17 cellular contexts compared by ENCODE assay signal in the genomic region with DNA sequence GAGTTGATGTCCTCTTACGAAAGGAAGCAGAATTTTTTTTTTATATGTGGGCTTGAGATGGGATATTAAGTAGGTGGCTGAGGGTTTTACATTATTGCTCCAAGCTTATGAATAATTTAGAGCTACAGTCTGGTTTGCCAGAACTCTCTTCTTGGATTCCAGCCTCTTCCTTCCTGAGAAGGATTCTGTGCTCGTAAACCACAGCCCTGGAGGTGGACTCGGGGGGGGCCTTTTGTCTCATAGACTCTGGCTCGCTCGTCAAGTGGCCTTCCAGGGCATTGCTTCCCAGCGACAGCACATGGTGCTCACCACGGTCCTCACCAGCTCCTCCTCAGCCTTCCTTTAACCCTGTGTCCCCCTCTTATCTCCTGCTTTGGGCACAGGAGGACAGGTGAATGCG. TPM values are rescaled to one million over a fixed set of nuclear protein-coding genes. Genes with fewer than 3 reads are reported as not detected.
DNase-seq lines count a peak whose midpoint lies in the region; ATAC-seq and TF ChIP-seq lines count a peak whose summit lies in the region.
"Had no signal": no experiment of that assay in that cellular context is flagged by ENCODE, and none has a peak within 500 bp of the region (broad histone marks: within the 10 kb centered on the region; RNA-seq: fewer than 3 reads in every experiment).

No MANE protein-coding gene starts in this region.

- CTCF ChIA-PET in Caco-2 (lab: Charles Lee) = no interaction called here

- H3K9me3 ChIP-seq in heart right ventricle (no peaks in the 10 kb centered on the region), right cardiac atrium (ENCODE audit: control insufficient read depth, low read length) (no peaks in the 10 kb centered on the region), Caco-2 (no peaks in the 10 kb centered on the region)

- WGBS in heart right ventricle, 2 donors = 57 to 81% methylated on average over 8 of the region's 8 CpGs
- WGBS in right cardiac atrium = 59% methylated on average over 8 of the region's 8 CpGs

- intact Hi-C loops in heart right ventricle (cut with DNase I) = loop anchor here in 3 of 10 donors (5.0 kb wide), 3 partner anchors 36 to 51 kb away; no protein-coding TSS in a partner anchor
- intact Hi-C loops in right cardiac atrium (cut with DNase I) = no loop called here
- intact Hi-C loops in Caco-2 (cut with micrococcal nuclease; ENCODE audit: unreplicated experiment) = no loop called here

- H3K27ac Mint-ChIP-seq in activated T-helper 17 cell treated with anti-CD3 and anti-CD28 coated beads, Interleukin-2, amount 50 U/mL, for 72 hours = peak overlapping the region; percentile 74
- H3K27ac Mint-ChIP-seq in naive B cell (peak overlapping the region in 4 of 6 donors; percentile 8 to 78 (median 32)), type B pancreatic cell (no peak overlapping the region), Caco-2 (ENCODE audit: unreplicated experiment) (no peak overlapping the region)

- H3K4me1 ChIP-seq in heart right ventricle (peaks cover 4 to 86% (median 61%) of the 10 kb centered on the region in 9 donors), right cardiac atrium (ENCODE audit: control insufficient read depth, insufficient read depth, low read length) (peaks cover 17% of the 10 kb centered on the region), Caco-2 (no peaks in the 10 kb centered on the region)
- H3K4me1 ChIP-seq: foreskin keratinocyte had no signal

- ATAC-seq in heart right ventricle = no peak
- ATAC-seq in right cardiac atrium = no peak
- no peak for ATAC-seq in activated T-helper 17 cell treated with anti-CD3 and anti-CD28 coated beads, Interleukin-2, amount 50 U/mL, for 72 hours (replicated peaks)
- ATAC-seq in naive B cell (ENCODE audit: low read depth in 2 of 2) = no peak
- ATAC-seq in esophagus mucosa = no peak
- ATAC-seq: foreskin keratinocyte, HepG2, SK-N-SH treated with all-trans-retinoic acid at 6 μM for 48 hours had no signal

- H3K9me3 Mint-ChIP-seq in activated T-helper 17 cell treated with anti-CD3 and anti-CD28 coated beads, Interleukin-2, amount 50 U/mL, for 72 hours = no peaks in the 10 kb centered on the region
- no peaks in the 10 kb centered on the region for H3K9me3 Mint-ChIP-seq in naive B cell
- no peaks in the 10 kb centered on the region for H3K9me3 Mint-ChIP-seq in type B pancreatic cell
- H3K9me3 Mint-ChIP-seq in Caco-2 (ENCODE audit: unreplicated experiment) = no peaks in the 10 kb centered on the region

- TF ChIP-seq CTCF in heart right ventricle (IDR thresholded peaks at IDR 0.05) = no peak
- TF ChIP-seq CTCF in type B pancreatic cell (conservative IDR thresholded peaks at IDR 0.05) = no peak
- TF ChIP-seq CTCF in Caco-2 (IDR thresholded peaks at IDR 0.05; ENCODE audit: insufficient read depth in 1 of 2, low read depth in 1 of 2, low read length in 1 of 2, severe bottlenecking in 1 of 2, unreplicated experiment in 1 of 2) = no peak

- H3K36me3 ChIP-seq in heart right ventricle (peaks cover 0 to 30% (median 0%) of the 10 kb centered on the region in 9 donors), Caco-2 (ENCODE audit: control insufficient read depth, insufficient read depth, low read length) (no peaks in the 10 kb centered on the region; the same call in 1 of the 2 replicates)

- DNase-seq in heart right ventricle (no peak), right cardiac atrium (no peak), naive B cell (no peak), type B pancreatic cell (ENCODE audit: extremely low spot score, unreplicated experiment) (peak; percentile 13), Caco-2 (no peak), H4 (ENCODE audit: low spot score) (no peak)
- DNase-seq: activated naive CD4-positive, alpha-beta T cell treated with Interleukin-2 at 50 U/mL for 16 hours; foreskin keratinocyte; NCI-H2029; NCI-H510A treated with DMSO at 0.1 percent for 48 hours; stimulated activated CD4-positive, alpha-beta T cell treated with anti-CD3 and anti-CD28 coated beads, Interleukin-4, amount 100 ng/mL, for 24 hours had no signal

- H3K4me3 ChIP-seq in heart right ventricle (no peak overlapping the region), right cardiac atrium (ENCODE audit: low read length) (no peak overlapping the region), Caco-2 (ENCODE audit: low read depth, low read length) (no peak overlapping the region)
- H3K4me3 ChIP-seq: lung had no signal

- no peak overlapping the region for H3K4me3 Mint-ChIP-seq in activated T-helper 17 cell treated with anti-CD3 and anti-CD28 coated beads, Interleukin-2, amount 50 U/mL, for 72 hours
- H3K4me3 Mint-ChIP-seq in naive B cell (peak overlapping the region in 1 of 8 donors; percentile 77), type B pancreatic cell (no peak overlapping the region), Caco-2 (ENCODE audit: unreplicated experiment) (no peak overlapping the region)

- no TSS peak for BruUV-seq in Caco-2 (replicated peaks; lab: Mats Ljungman, UMichigan)

- H3K27me3 ChIP-seq in heart right ventricle = no peaks in the 10 kb centered on the region
- no peaks in the 10 kb centered on the region for H3K27me3 ChIP-seq in right cardiac atrium (ENCODE audit: control insufficient read depth, insufficient read depth)
- no peaks in the 10 kb centered on the region for H3K27me3 ChIP-seq in Caco-2 (replicated peaks; ENCODE audit: control insufficient read depth, insufficient read depth, low read length)
- H3K27me3 ChIP-seq: foreskin keratinocyte had no signal

- H3K27me3 Mint-ChIP-seq in activated T-helper 17 cell treated with anti-CD3 and anti-CD28 coated beads, Interleukin-2, amount 50 U/mL, for 72 hours = no peaks in the 10 kb centered on the region
- H3K27me3 Mint-ChIP-seq in naive B cell = no peaks in the 10 kb centered on the region
- no peaks in the 10 kb centered on the region for H3K27me3 Mint-ChIP-seq in type B pancreatic cell
- no peaks in the 10 kb centered on the region for H3K27me3 Mint-ChIP-seq in Caco-2 (ENCODE audit: insufficient read depth, unreplicated experiment)

- peaks cover 20% of the 10 kb centered on the region for H3K4me1 Mint-ChIP-seq in activated T-helper 17 cell treated with anti-CD3 and anti-CD28 coated beads, Interleukin-2, amount 50 U/mL, for 72 hours
- H3K4me1 Mint-ChIP-seq in naive B cell (peaks cover 22 to 28% (median 28%) of the 10 kb centered on the region in 3 donors), type B pancreatic cell (ENCODE audit: unreplicated experiment) (no peaks in the 10 kb centered on the region), Caco-2 (ENCODE audit: low read depth, unreplicated experiment) (no peaks in the 10 kb centered on the region)

- peaks cover 14% of the 10 kb centered on the region for H3K36me3 Mint-ChIP-seq in activated T-helper 17 cell treated with anti-CD3 and anti-CD28 coated beads, Interleukin-2, amount 50 U/mL, for 72 hours (ENCODE audit: low read depth)
- H3K36me3 Mint-ChIP-seq in naive B cell = peaks cover 9 to 12% of the 10 kb centered on the region in 2 donors
- H3K36me3 Mint-ChIP-seq in type B pancreatic cell = peaks cover 11% of the 10 kb centered on the region
- peaks cover 5% of the 10 kb centered on the region for H3K36me3 Mint-ChIP-seq in Caco-2 (ENCODE audit: insufficient read depth, unreplicated experiment)

- POLR2A ChIA-PET in Caco-2 (lab: Charles Lee) = no interaction called here

- peak overlapping the region in 6 of 10 donors; percentile 0 to 60 (median 29) for H3K27ac ChIP-seq in heart right ventricle
- H3K27ac ChIP-seq in right cardiac atrium (ENCODE audit: low read length) = no peak overlapping the region
- H3K27ac ChIP-seq: foreskin keratinocyte, VCaP had no signal

RNA-seq across cellular contexts. Expression of gene TMEM11, which starts 43.1 kb away (rescaled TPM):
- total RNA-seq in heart right ventricle = 10 to 100 TPM; 20.8 to 37.2 (median 27.6) TPM
- polyA plus RNA-seq in heart right ventricle = 10 to 100 TPM; 50.8 to 54.1 TPM
- 10 to 100 TPM; 26.2 to 30.7 (median 27.5) TPM for total RNA-seq in right cardiac atrium
- 46.2 TPM for polyA plus RNA-seq in right cardiac atrium
- total RNA-seq in activated T-helper 17 cell treated with anti-CD3 and anti-CD28 coated beads, Interleukin-2, amount 50 U/mL, for 72 hours = 10 to 100 TPM; 14.3 to 28.5 TPM
- polyA plus RNA-seq in naive B cell (ENCODE audit: low read depth in 6 of 6) = 10 to 100 TPM; 39.7 to 54.3 (median 42.7) TPM
- total RNA-seq in type B pancreatic cell (ENCODE audit: low replicate concordance) = 28.4 and 33.4 TPM in 2 replicates
- 39.1 and 40.7 TPM in 2 replicates for total RNA-seq in Caco-2 (2022)
- 21.1 TPM for total RNA-seq in esophagus mucosa
- total RNA-seq in H4 (2014; rRNA removed; shearing (Covaris generic)) = 15.7 and 33.0 TPM in 2 replicates

RNA-seq across cellular contexts. Expression of gene DHRS7B, which starts 44.1 kb away (rescaled TPM):
- total RNA-seq in heart right ventricle (10 to 100 TPM; 17.1 to 48.0 (median 26.0) TPM), right cardiac atrium (10 to 100 TPM; 27.1 to 39.7 (median 30.0) TPM), type B pancreatic cell (ENCODE audit: low replicate concordance) (17.5 and 24.5 TPM in 2 replicates), Caco-2 (2022) (22.8 and 30.0 TPM in 2 replicates), esophagus mucosa (7.5 TPM)
- polyA plus RNA-seq in heart right ventricle (10 to 100 TPM; 48.6 TPM), right cardiac atrium (37.0 TPM), naive B cell (ENCODE audit: low read depth in 6 of 6) (10 to 100 TPM in 2 of 6 donors, 1 to 10 TPM in 4; 3.9 to 11.7 (median 8.7) TPM)
- total RNA-seq in activated T-helper 17 cell treated with anti-CD3 and anti-CD28 coated beads, Interleukin-2, amount 50 U/mL, for 72 hours = 10 to 100 TPM in 1 of 2 donors, 1 to 10 TPM in 1; 7.3 to 16.9 TPM
- total RNA-seq in H4 (2014; rRNA removed; shearing (Covaris generic)) = 16.2 and 37.0 TPM in 2 replicates

Comparison
In these comparisons a context has a peak if more than half of its experiments do, and no peak if none do; other contexts are left out.
1. H3K27ac Mint-ChIP-seq: peak in activated T-helper 17 cell treated with anti-CD3 and anti-CD28 coated beads, Interleukin-2, amount 50 U/mL, for 72 hours (single experiment) and naive B cell (4 of 6); none in type B pancreatic cell (single experiment) and Caco-2 (single experiment).